Comparison of ENCODE assay signal across 14 cellular contexts in the genomic region with DNA sequence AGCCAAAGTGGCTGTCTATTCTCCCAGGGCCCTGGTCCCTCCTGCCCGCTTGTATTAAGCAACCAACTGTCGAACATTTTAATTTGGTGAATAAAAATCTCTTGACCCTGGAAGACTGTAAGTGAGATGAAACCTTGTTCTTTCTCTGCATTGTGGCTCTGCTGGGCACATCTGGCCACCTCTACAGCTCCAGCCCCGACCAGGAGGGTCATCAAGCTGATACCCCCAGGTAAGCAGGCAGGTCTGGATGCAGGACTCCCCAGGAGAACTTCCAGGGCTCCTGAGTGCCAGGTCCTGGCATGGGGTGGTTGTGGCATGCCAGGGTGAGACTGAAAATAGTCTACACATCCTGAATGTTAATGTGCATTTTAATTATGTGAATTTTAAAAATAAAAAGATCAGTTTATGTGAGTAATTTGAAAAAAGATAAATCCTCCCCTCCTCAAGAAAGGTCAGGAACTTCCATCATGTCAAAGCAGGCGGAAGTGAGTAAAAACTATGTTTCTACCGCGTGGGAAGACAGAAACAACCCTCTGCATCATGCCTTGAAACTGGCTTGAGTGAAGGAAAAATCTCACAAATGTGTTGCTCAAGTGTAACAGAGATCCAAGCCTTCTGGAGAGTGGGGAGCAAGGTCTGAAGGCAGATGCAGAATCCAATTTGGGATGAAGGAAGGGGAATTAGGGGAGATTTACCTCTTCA.
"Had no signal": no experiment of that assay in that cellular context is flagged by ENCODE, and none has a peak within 500 bp of the region (broad histone marks: within the 10 kb centered on the region; RNA-seq: fewer than 3 reads in every experiment).

No MANE protein-coding gene starts in this region.

- DNase-seq: activated effector memory CD4-positive, alpha-beta T cell treated with Interleukin-2 at 50 U/mL for 16 hours; dorsolateral prefrontal cortex; glutamatergic neuron; left colon; natural killer cell; psoas muscle; SHP77 treated with DMSO at 0.1 percent for 48 hours; stimulated activated CD4-positive, alpha-beta T cell treated with anti-CD3 and anti-CD28 coated beads, Interleukin-12 subunit alpha, Interleukin-12 subunit beta, amount 100 ng/mL, for 4 hours; stimulated activated CD8-positive, alpha-beta memory T cell treated with anti-CD3 and anti-CD28 coated beads, Interleukin-4, amount 100 ng/mL, for 48 hours; thyroid gland had no signal

- ATAC-seq: esophagus mucosa, left colon, natural killer cell, psoas muscle, sciatic nerve had no signal

- H3K9me3 ChIP-seq: Peyer's patch, psoas muscle, thyroid gland had no signal

- H3K27ac ChIP-seq: dorsolateral prefrontal cortex, Peyer's patch, psoas muscle, thyroid gland had no signal

- H3K4me1 ChIP-seq: Peyer's patch, psoas muscle, thyroid gland had no signal

- H3K27me3 ChIP-seq: dorsolateral prefrontal cortex, Peyer's patch, thyroid gland had no signal

- H3K27ac Mint-ChIP-seq: activated naive CD4-positive, alpha-beta T cell treated with anti-CD3 and anti-CD28 coated beads, Interleukin-2, amount 50 U/mL, for 24 hours; natural killer cell had no signal

- H3K36me3 ChIP-seq: Peyer's patch, thyroid gland had no signal

- H3K4me1 Mint-ChIP-seq: natural killer cell had no signal

- H3K4me3 Mint-ChIP-seq: activated naive CD4-positive, alpha-beta T cell treated with anti-CD3 and anti-CD28 coated beads, Interleukin-2, amount 50 U/mL, for 24 hours; natural killer cell had no signal

- H3K4me3 ChIP-seq: dorsolateral prefrontal cortex, Peyer's patch, psoas muscle, thyroid gland had no signal

- H3K9me3 Mint-ChIP-seq: activated naive CD4-positive, alpha-beta T cell treated with anti-CD3 and anti-CD28 coated beads, Interleukin-2, amount 50 U/mL, for 24 hours; natural killer cell had no signal

- H3K36me3 Mint-ChIP-seq: activated naive CD4-positive, alpha-beta T cell treated with anti-CD3 and anti-CD28 coated beads, Interleukin-2, amount 50 U/mL, for 24 hours; natural killer cell had no signal
